14 cellular contexts compared by ENCODE assay signal in genomic region chr22:20110359-20110985, GRCh38. TPM values are rescaled to one million over a fixed set of nuclear protein-coding genes. Genes with fewer than 3 reads are reported as not detected.
A peak's percentile ranks its signal among the peaks of the same experiment; 100 is the strongest.
DNase-seq lines count a peak whose midpoint lies in the region; TF ChIP-seq lines count a peak whose summit lies in the region.
"Had no signal": no experiment of that assay in that cellular context is flagged by ENCODE, and none has a peak within 500 bp of the region (broad histone marks: within the 10 kb centered on the region; RNA-seq: fewer than 3 reads in every experiment).

No MANE protein-coding gene starts in this region.

- intact Hi-C loops in spleen (cut with DNase I; ENCODE audit: low total_unique reads) = no loop called here

- H3K9me3 ChIP-seq in Karpas-422 (ENCODE audit: low read length) = no peaks in the 10 kb centered on the region
- H3K9me3 ChIP-seq in spleen = no peaks in the 10 kb centered on the region

- H3K27me3 ChIP-seq in Karpas-422 (ENCODE audit: low read length) (no peaks in the 10 kb centered on the region), spleen (replicated peaks in 1 of 7) (no peaks in the 10 kb centered on the region)
- H3K27me3 ChIP-seq: dorsolateral prefrontal cortex had no signal

- H3K27ac Mint-ChIP-seq in activated naive CD4-positive, alpha-beta T cell treated with anti-CD3 and anti-CD28 coated beads, Interleukin-2, amount 10 ng/mL, durations not matched to agents 7 days and 5 days = peak overlapping the region; percentile 46
- peak overlapping the region in 4 of 5 experiments; percentile 40 to 93 (median 72) for H3K27ac Mint-ChIP-seq in brain

- TF ChIP-seq CTCF in brain (conservative IDR thresholded peaks at IDR 0.05) = no peak
- TF ChIP-seq CTCF in spleen (IDR thresholded peaks at IDR 0.05 in 8 of 11, conservative IDR thresholded peaks at IDR 0.05 in 3 of 11) = no peak
- no peak for TF ChIP-seq CTCF in GM10266 (IDR thresholded peaks at IDR 0.05; ENCODE audit: control insufficient read depth, insufficient read depth, low read depth, missing control alignments)

- H3K9me2 ChIP-seq in Karpas-422 (replicated peaks; ENCODE audit: insufficient read depth, low read length) = no peaks in the 10 kb centered on the region

- 86 to 94% (median 92%) methylated on average over 7 to 9 of the region's 9 CpGs for WGBS in spleen, 5 donors

- no peak for DNase-seq in activated naive CD4-positive, alpha-beta T cell treated with anti-CD3 and anti-CD28 coated beads, Interleukin-2, amount 10 ng/mL, durations not matched to agents 7 days and 5 days
- DNase-seq in activated naive CD4-positive, alpha-beta T cell treated with anti-CD3 and anti-CD28 coated beads, Interleukin-2, amount 50 U/mL, for 16 hours = no peak
- DNase-seq in Karpas-422 = no peak
- DNase-seq in spleen = peak; percentile 69
- no peak for DNase-seq in GM10266 (ENCODE audit: extremely low spot score)
- DNase-seq in NCI-H524 (lab: John Stamatoyannopoulos, UW) = no peak
- no peak for DNase-seq in glomerular visceral epithelial cell (ENCODE audit: extremely low spot score)
- DNase-seq: DMS79 treated with DMSO at 0.1 percent for 48 hours, NCI-H1417 treated with DMSO at 0.1 percent for 48 hours, NCI-H345 had no signal

- H3K36me3 Mint-ChIP-seq in activated naive CD4-positive, alpha-beta T cell treated with anti-CD3 and anti-CD28 coated beads, Interleukin-2, amount 10 ng/mL, durations not matched to agents 7 days and 5 days = peaks cover 40% of the 10 kb centered on the region
- peaks cover 32% of the 10 kb centered on the region for H3K36me3 Mint-ChIP-seq in brain

- H3K4me1 ChIP-seq in Karpas-422 (ENCODE audit: low read length) (peaks cover 27% of the 10 kb centered on the region), spleen (peaks cover 7 to 47% (median 42%) of the 10 kb centered on the region in 6 donors)

- H3K4me3 ChIP-seq in Karpas-422 (ENCODE audit: low read length) (no peak overlapping the region), spleen (no peak overlapping the region)
- H3K4me3 ChIP-seq: dorsolateral prefrontal cortex had no signal

- H3K27ac ChIP-seq in Karpas-422 (ENCODE audit: low read length) (peak overlapping the region; percentile 58), spleen (peak overlapping the region in 3 of 8 donors; percentile 48 to 93 (median 54))

- no peaks in the 10 kb centered on the region for H3K9me3 Mint-ChIP-seq in activated naive CD4-positive, alpha-beta T cell treated with anti-CD3 and anti-CD28 coated beads, Interleukin-2, amount 10 ng/mL, durations not matched to agents 7 days and 5 days
- no peaks in the 10 kb centered on the region for H3K9me3 Mint-ChIP-seq in brain
- H3K9me3 Mint-ChIP-seq: mesothelial cell of epicardium had no signal

- H3K9ac ChIP-seq in Karpas-422 (ENCODE audit: low read length) = no peak overlapping the region

- H3K4me3 Mint-ChIP-seq in activated naive CD4-positive, alpha-beta T cell treated with anti-CD3 and anti-CD28 coated beads, Interleukin-2, amount 10 ng/mL, durations not matched to agents 7 days and 5 days = no peak overlapping the region
- H3K4me3 Mint-ChIP-seq in brain = peak overlapping the region in 1 of 5 experiments; percentile 17
- H3K4me3 Mint-ChIP-seq: mesothelial cell of epicardium had no signal

- peaks cover 16% of the 10 kb centered on the region for H3K79me2 ChIP-seq in Karpas-422 (ENCODE audit: low read length)

- no peak for TF ChIP-seq POLR2A in spleen (IDR thresholded peaks at IDR 0.05)

- no peaks in the 10 kb centered on the region for H3K27me3 Mint-ChIP-seq in activated naive CD4-positive, alpha-beta T cell treated with anti-CD3 and anti-CD28 coated beads, Interleukin-2, amount 10 ng/mL, durations not matched to agents 7 days and 5 days
- H3K27me3 Mint-ChIP-seq in brain = no peaks in the 10 kb centered on the region

- H3K36me3 ChIP-seq in Karpas-422 (ENCODE audit: insufficient read depth, low read length) = peaks cover 3% of the 10 kb centered on the region
- peaks cover 5 to 100% (median 95%) of the 10 kb centered on the region in 6 donors for H3K36me3 ChIP-seq in spleen

- CTCF ChIA-PET in activated naive CD4-positive, alpha-beta T cell treated with anti-CD3 and anti-CD28 coated beads, Interleukin-2, amount 10 ng/mL, durations not matched to agents 7 days and 5 days (lab: Charles Lee) = interaction anchor here (1.0 to 1.4 kb wide), 3 partner anchors 15 to 139 kb away, joined by 4 read pairs; no protein-coding TSS in a partner anchor

- H3K4me2 ChIP-seq in Karpas-422 (ENCODE audit: low read depth, low read length, poor library complexity, severe bottlenecking) = no peak overlapping the region

- no peaks in the 10 kb centered on the region for H4K20me1 ChIP-seq in Karpas-422 (ENCODE audit: insufficient read depth, low read depth, low read length)

- peaks cover 19% of the 10 kb centered on the region for H3K4me1 Mint-ChIP-seq in activated naive CD4-positive, alpha-beta T cell treated with anti-CD3 and anti-CD28 coated beads, Interleukin-2, amount 10 ng/mL, durations not matched to agents 7 days and 5 days
- H3K4me1 Mint-ChIP-seq in brain = peaks cover 9% of the 10 kb centered on the region

- no peak overlapping the region for H2AFZ ChIP-seq in Karpas-422 (ENCODE audit: low read length)

RNA-seq across cellular contexts. Expression of gene RANBP1, which starts 5.4 kb away (rescaled TPM):
- 133 and 205 TPM in 2 replicates for total RNA-seq in Karpas-422 (2014; rRNA removed; shearing (Covaris generic); ENCODE audit: low replicate concordance)
- polyA plus RNA-seq in brain (ENCODE audit: insufficient read depth, low read depth, low replicate concordance) (197 TPM), spleen (100 to 1,000 TPM in 2 of 3 donors, 10 to 100 TPM in 1; 52.6 to 106 (median 101) TPM)
- total RNA-seq in spleen = 100 to 1,000 TPM in 3 of 7 donors, 10 to 100 TPM in 4; 56.7 to 111 (median 88.5) TPM

RNA-seq across cellular contexts. Expression of gene TRMT2A, which starts 6.6 kb away (rescaled TPM):
- 54.8 and 130 TPM in 2 replicates for total RNA-seq in Karpas-422 (2014; rRNA removed; shearing (Covaris generic); ENCODE audit: low replicate concordance)
- 31.3 TPM for polyA plus RNA-seq in brain (ENCODE audit: insufficient read depth, low read depth, low replicate concordance)
- 10 to 100 TPM; 70.4 to 89.8 (median 79.3) TPM for total RNA-seq in spleen
- polyA plus RNA-seq in spleen = 100 to 1,000 TPM in 2 of 3 donors, 10 to 100 TPM in 1; 75.1 to 142 (median 132) TPM

RNA-seq across cellular contexts. Expression of gene ZDHHC8, which starts 21.1 kb away (rescaled TPM):
- total RNA-seq in Karpas-422 (2014; rRNA removed; shearing (Covaris generic); ENCODE audit: low replicate concordance) = 8.9 and 11.5 TPM in 2 replicates
- 33.7 TPM for polyA plus RNA-seq in brain (ENCODE audit: insufficient read depth, low read depth, low replicate concordance)
- 10 to 100 TPM; 24.3 to 71.5 (median 57.5) TPM for total RNA-seq in spleen
- 10 to 100 TPM; 12.7 to 37.8 (median 21.4) TPM for polyA plus RNA-seq in spleen

RNA-seq across cellular contexts. Expression of gene DGCR8, which starts 30.4 kb away (rescaled TPM):
- total RNA-seq in Karpas-422 (2014; rRNA removed; shearing (Covaris generic); ENCODE audit: low replicate concordance) = 16.4 and 26.6 TPM in 2 replicates
- polyA plus RNA-seq in brain (ENCODE audit: insufficient read depth, low read depth, low replicate concordance) (18.9 TPM), spleen (10 to 100 TPM in 2 of 3 donors, 1 to 10 TPM in 1; 7.8 to 17.1 (median 14.3) TPM)
- total RNA-seq in spleen = 10 to 100 TPM; 25.1 to 62.7 (median 36.1) TPM

RNA-seq across cellular contexts. Expression of gene CCDC188, which starts 40.4 kb away (rescaled TPM):
- not detected in 2 replicates for total RNA-seq in Karpas-422 (2014; rRNA removed; shearing (Covaris generic); ENCODE audit: low replicate concordance)
- 1.6 TPM for polyA plus RNA-seq in brain (ENCODE audit: insufficient read depth, low read depth, low replicate concordance)
- total RNA-seq in spleen = 1 to 10 TPM in 4 of 7 donors, under 1 TPM in 2, not detected in 1; 0.69 to 7.6 (median 1.8) TPM
- polyA plus RNA-seq in spleen = 1 to 10 TPM in 2 of 3 donors, under 1 TPM in 1; 0.29 to 6.1 (median 1.7) TPM
- total RNA-seq: astrocyte, mesothelial cell of epicardium had no signal
